Comparison of ENCODE assay signal across 29 cellular contexts in genomic region chr2:25707927-25708326, GRCh38. TPM values are rescaled to one million over a fixed set of nuclear protein-coding genes. Genes with fewer than 3 reads are reported as not detected.
A peak's percentile ranks its signal among the peaks of the same experiment; 100 is the strongest.
DNase-seq lines count a peak whose midpoint lies in the region; ATAC-seq and TF ChIP-seq lines count a peak whose summit lies in the region.
"Had no signal": no experiment of that assay in that cellular context is flagged by ENCODE, and none has a peak within 500 bp of the region (broad histone marks: within the 10 kb centered on the region; RNA-seq: fewer than 3 reads in every experiment).

No MANE protein-coding gene starts in this region.

- ATAC-seq in HG03095 (IDR thresholded peaks at IDR 0.05; ENCODE audit: unreplicated experiment), result no peak
- ATAC-seq: activated CD4-positive, alpha-beta T cell treated with anti-CD3 and anti-CD28 coated beads for 36 hours; effector memory CD8-positive, alpha-beta T cell; left lobe of liver; naive thymus-derived CD4-positive, alpha-beta T cell had no signal

- TF ChIP-seq CTCF in GM12865 (IDR thresholded peaks at IDR 0.05; ENCODE audit: insufficient read depth, low read depth, low read length, missing control alignments), result no peak

- H3K4ac ChIP-seq in neuronal stem cell (ENCODE audit: low read length), result no peak overlapping the region

- DNase-seq in GM12865 (ENCODE audit: low read depth) (peak; percentile 27), LoVo (ENCODE audit: low spot score) (peak; percentile 21), SHP77 treated with DMSO at 0.1 percent for 48 hours (lab: John Stamatoyannopoulos, UW) (peak; percentile 32), neuronal stem cell (ENCODE audit: low spot score) (no peak), putamen (ENCODE audit: low spot score) (no peak), hypothalamus (lab: John Stamatoyannopoulos, UW) (no peak)
- DNase-seq: activated CD4-positive, alpha-beta T cell treated with anti-CD3 and anti-CD28 coated beads for 36 hours; activated naive CD4-positive, alpha-beta T cell treated with anti-CD3 and anti-CD28 coated beads for 36 hours; activated T-cell treated with anti-CD3 and anti-CD28 coated beads, Interleukin-2, amount 50 U/mL, for 48 hours; amygdala; CD4-positive, alpha-beta T cell; effector memory CD8-positive, alpha-beta T cell; GDM1; Kasumi-1; naive thymus-derived CD4-positive, alpha-beta T cell; NCI-H1092 treated with DMSO at 0.1 percent for 48 hours; NCI-H2029 treated with DMSO at 0.1 percent for 48 hours; NCI-H345; Peyer's patch; stimulated activated CD4-positive, alpha-beta T cell treated with anti-CD3 and anti-CD28 coated beads, Interleukin-12 subunit alpha, Interleukin-12 subunit beta, amount 100 ng/mL, for 4 hours; stimulated activated CD4-positive, alpha-beta T cell treated with anti-CD3 and anti-CD28 coated beads, Interleukin-4, amount 100 ng/mL, for 24 hours; stimulated activated naive CD4-positive, alpha-beta T cell; T-helper 2 cell had no signal

- no peak overlapping the region for H3K4me2 ChIP-seq in neuronal stem cell (ENCODE audit: insufficient read depth, low read length, poor library complexity, severe bottlenecking)

- no CpG with 5 or more reads among the region's 3 CpGs for WGBS in neuronal stem cell (ENCODE audit: extremely low coverage in 2 of 2, insufficient read length in 2 of 2, insufficient replicate concordance in 1 of 2), 2 donors

- H3K9me3 ChIP-seq in neuronal stem cell (replicated peaks in 1 of 2; ENCODE audit: control insufficient read depth in 2 of 2, insufficient read depth in 1 of 2, low read depth in 1 of 2, low read length in 2 of 2), result no peaks in the 10 kb centered on the region
- H3K9me3 ChIP-seq: breast epithelium, HAP-1, Peyer's patch had no signal

- H2AFZ ChIP-seq in neuronal stem cell (ENCODE audit: low read length), result peak overlapping the region; percentile 56

- peaks cover 0 to 4% of the 10 kb centered on the region in 2 donors for H3K4me1 ChIP-seq in neuronal stem cell (ENCODE audit: control insufficient read depth in 2 of 2, insufficient read depth in 1 of 2, low read depth in 1 of 2, low read length in 2 of 2)
- H3K4me1 ChIP-seq: breast epithelium, Peyer's patch had no signal

- H2AK5ac ChIP-seq in neuronal stem cell (ENCODE audit: low read depth, low read length), result peak overlapping the region; percentile 50

- H2BK5ac ChIP-seq in neuronal stem cell (ENCODE audit: low read length), result no peak overlapping the region

- H3K9ac ChIP-seq in neuronal stem cell (ENCODE audit: low read depth, low read length, poor library complexity), result no peak overlapping the region

- no peak overlapping the region for H2BK120ac ChIP-seq in neuronal stem cell (ENCODE audit: low read depth, low read length)

- no peak overlapping the region for H3K18ac ChIP-seq in neuronal stem cell (ENCODE audit: low read length)

- no peaks in the 10 kb centered on the region for H3K36me3 ChIP-seq in neuronal stem cell (replicated peaks in 1 of 2; ENCODE audit: control insufficient read depth in 2 of 2, insufficient read depth in 2 of 2, low read length in 2 of 2)
- H3K36me3 ChIP-seq: breast epithelium, HAP-1, Peyer's patch had no signal

- no peaks in the 10 kb centered on the region for H3K79me1 ChIP-seq in neuronal stem cell (ENCODE audit: low read depth, low read length)

- H2BK15ac ChIP-seq in neuronal stem cell (ENCODE audit: low read length), result peak overlapping the region; percentile 21

- no peaks in the 10 kb centered on the region for H3K27me3 ChIP-seq in neuronal stem cell (ENCODE audit: control insufficient read depth in 3 of 3, insufficient read depth in 3 of 3, low read depth in 1 of 3, low read length in 3 of 3)
- H3K27me3 ChIP-seq: breast epithelium, Peyer's patch had no signal

- H3K27ac ChIP-seq in neuronal stem cell (replicated peaks; ENCODE audit: low read length), result no peak overlapping the region
- H3K27ac ChIP-seq: breast epithelium, coronary artery, Peyer's patch, SK-N-MC had no signal

- no peak overlapping the region for H2BK12ac ChIP-seq in neuronal stem cell (ENCODE audit: low read length)

- H4K91ac ChIP-seq in neuronal stem cell (ENCODE audit: low read depth, low read length, poor library complexity), result no peak overlapping the region

- H3K23ac ChIP-seq in neuronal stem cell (ENCODE audit: low read depth, low read length, poor library complexity), result no peak overlapping the region

- no peak overlapping the region for H3K4me3 ChIP-seq in GM12865 (ENCODE audit: low read depth, low read length)
- H3K4me3 ChIP-seq in neuronal stem cell (ENCODE audit: low read length in 2 of 2), result no peak overlapping the region
- H3K4me3 ChIP-seq: breast epithelium, coronary artery, HAP-1, Peyer's patch, SK-N-MC had no signal

- H3K14ac ChIP-seq in neuronal stem cell (ENCODE audit: low read length), result no peak overlapping the region

- H4K8ac ChIP-seq in neuronal stem cell (ENCODE audit: low read depth, low read length), result no peak overlapping the region

RNA-seq across cellular contexts. Expression of gene DTNB, which starts 34.5 kb away (rescaled TPM):
- 34.6 TPM for polyA plus RNA-seq in neuronal stem cell (2013, experiment 1 of 2)
- polyA plus RNA-seq in neuronal stem cell (2013, experiment 2 of 2), result 31.1 TPM

Comparison
In these comparisons a context has a peak if more than half of its experiments do, and no peak if none do; other contexts are left out.
1. DNase-seq: peak in GM12865 (single experiment), LoVo (single experiment) and SHP77 treated with DMSO at 0.1 percent for 48 hours (single experiment); none in neuronal stem cell (single experiment), putamen (single experiment) and hypothalamus (0 of 51).